In the genomic region with DNA sequence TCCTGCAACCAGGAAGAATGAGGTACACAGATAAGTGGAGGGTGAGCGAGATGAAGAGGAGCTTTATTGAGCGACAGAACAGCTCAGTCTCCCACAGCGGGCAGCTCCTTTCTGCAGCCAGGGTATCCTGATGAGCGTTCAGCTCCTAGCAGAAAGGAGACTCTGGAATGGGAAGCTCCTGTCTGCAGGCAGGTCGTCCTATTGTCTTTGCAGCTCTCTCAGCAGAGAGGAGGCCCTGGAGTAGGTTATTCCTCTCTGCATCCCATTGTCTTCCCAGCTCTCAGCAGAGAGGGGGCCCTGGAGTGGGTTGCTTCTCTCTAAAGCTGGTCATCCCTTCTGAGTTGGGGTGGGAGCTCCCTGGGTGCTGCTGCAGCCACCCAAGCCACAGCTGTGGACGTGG, we compare ENCODE assay signal across 16 cellular contexts. TPM values are rescaled to one million over a fixed set of nuclear protein-coding genes. Genes with fewer than 3 reads are reported as not detected.
DNase-seq lines count a peak whose midpoint lies in the region; ATAC-seq, FAIRE-seq and TF ChIP-seq lines count a peak whose summit lies in the region.
"Had no signal": no experiment of that assay in that cellular context is flagged by ENCODE, and none has a peak within 500 bp of the region (broad histone marks: within the 10 kb centered on the region; RNA-seq: fewer than 3 reads in every experiment).

No MANE protein-coding gene starts in this region.

- intact Hi-C loops in Panc1 (cut with micrococcal nuclease; ENCODE audit: unreplicated experiment) = no loop called here

- H3K9me3 Mint-ChIP-seq in endodermal cell = peaks cover 14% of the 10 kb centered on the region

- H3K4ac ChIP-seq in trophoblast cell (ENCODE audit: low read depth, low read length) = no peak overlapping the region

- H4K91ac ChIP-seq in trophoblast cell (ENCODE audit: low read depth, low read length) = no peak overlapping the region

- H3K36me3 ChIP-seq in H7 (replicated peaks; ENCODE audit: control insufficient read depth, insufficient read depth, low read length) (no peaks in the 10 kb centered on the region), Panc1 (ENCODE audit: control insufficient read depth, insufficient read depth, low read length) (peaks cover 11% of the 10 kb centered on the region), endodermal cell (ENCODE audit: control insufficient read depth, insufficient read depth, low read length) (peaks cover 70% of the 10 kb centered on the region), trophoblast cell (ENCODE audit: control insufficient read depth in 1 of 2, insufficient read depth in 2 of 2, low read length in 2 of 2) (peaks cover 8 to 13% of the 10 kb centered on the region in 2 experiments), SJCRH30 (peaks cover 44% of the 10 kb centered on the region)

- TF ChIP-seq CTCF in Panc1 (IDR thresholded peaks at IDR 0.05) (no peak), endodermal cell (conservative IDR thresholded peaks at IDR 0.05) (no peak)

- POLR2A ChIA-PET in Panc1 (lab: Charles Lee) = no interaction called here

- no peak overlapping the region for H2BK120ac ChIP-seq in trophoblast cell (ENCODE audit: insufficient read depth, low read length, poor library complexity)

- H3K79me2 ChIP-seq in trophoblast cell (ENCODE audit: control insufficient read depth, insufficient read depth, low read length, poor library complexity) = no peaks in the 10 kb centered on the region

- H3K4me3 ChIP-seq in H7 (ENCODE audit: insufficient read depth, low read depth, low read length) (no peak overlapping the region), Panc1 (ENCODE audit: low read depth in 2 of 2, low read length in 2 of 2) (no peak overlapping the region), endodermal cell (ENCODE audit: low read length) (no peak overlapping the region), trophoblast cell (ENCODE audit: low read depth, low read length) (no peak overlapping the region), SJCRH30 (no peak overlapping the region)
- H3K4me3 ChIP-seq: BLaER1, K562 had no signal

- peak overlapping the region; percentile 25 for H4K12ac ChIP-seq in trophoblast cell (ENCODE audit: low read depth, low read length)

- H3K9ac ChIP-seq in endodermal cell (ENCODE audit: extremely low read depth, low read length, poor library complexity, severe bottlenecking) (no peak overlapping the region), trophoblast cell (ENCODE audit: low read length) (no peak overlapping the region)
- H3K9ac ChIP-seq: BLaER1 had no signal

- H3K27me3 Mint-ChIP-seq in endodermal cell (ENCODE audit: insufficient read depth) = no peaks in the 10 kb centered on the region
- H3K27me3 Mint-ChIP-seq: CD8-positive, alpha-beta memory T cell had no signal

- H3K27me3 ChIP-seq in H7 (ENCODE audit: control insufficient read depth, insufficient read depth, low read length) (no peaks in the 10 kb centered on the region), Panc1 (ENCODE audit: control insufficient read depth, insufficient read depth, low read length) (no peaks in the 10 kb centered on the region), endodermal cell (ENCODE audit: control insufficient read depth, insufficient read depth, low read length, poor library complexity, severe bottlenecking) (no peaks in the 10 kb centered on the region), trophoblast cell (ENCODE audit: insufficient read depth, low read length) (no peaks in the 10 kb centered on the region), SJCRH30 (no peaks in the 10 kb centered on the region)
- H3K27me3 ChIP-seq: BLaER1 had no signal

- H3K79me1 ChIP-seq in trophoblast cell (ENCODE audit: low read length) = no peaks in the 10 kb centered on the region

- H2BK12ac ChIP-seq in trophoblast cell (ENCODE audit: low read length) = no peak overlapping the region

- ATAC-seq in Panc1 (0 out of 2 replicates have a peak, but pooled peaks have one; percentile 21), HG03135 (IDR thresholded peaks at IDR 0.05; ENCODE audit: unreplicated experiment) (no peak)
- ATAC-seq: K562 had no signal

- no peak overlapping the region for H3K18ac ChIP-seq in trophoblast cell (ENCODE audit: low read length)

- H3K36me3 Mint-ChIP-seq in endodermal cell (ENCODE audit: low read depth) = peaks cover 58% of the 10 kb centered on the region

- H2AK5ac ChIP-seq in trophoblast cell (ENCODE audit: low read length) = no peak overlapping the region

- H4K8ac ChIP-seq in trophoblast cell (ENCODE audit: low read depth, low read length) = no peak overlapping the region

- H3K14ac ChIP-seq in trophoblast cell (ENCODE audit: low read length) = no peak overlapping the region

- no peaks in the 10 kb centered on the region for H3K4me1 ChIP-seq in Panc1 (ENCODE audit: control insufficient read depth, insufficient read depth, low read length)
- H3K4me1 ChIP-seq in endodermal cell (ENCODE audit: control insufficient read depth, insufficient read depth, low read length) = no peaks in the 10 kb centered on the region
- peaks cover 2% of the 10 kb centered on the region in 2 experiments for H3K4me1 ChIP-seq in trophoblast cell (ENCODE audit: control insufficient read depth in 1 of 2, insufficient read depth in 2 of 2, low read length in 2 of 2)
- no peaks in the 10 kb centered on the region for H3K4me1 ChIP-seq in SJCRH30

- H3K4me3 Mint-ChIP-seq in endodermal cell = no peak overlapping the region
- H3K4me3 Mint-ChIP-seq: CD8-positive, alpha-beta memory T cell had no signal

- H3K9me3 ChIP-seq in Panc1 (ENCODE audit: control insufficient read depth, insufficient read depth, low read depth, low read length) (peaks cover 8% of the 10 kb centered on the region; the same call in 1 of the 2 replicates), endodermal cell (ENCODE audit: control insufficient read depth, low read length) (peaks cover 23% of the 10 kb centered on the region), trophoblast cell (ENCODE audit: insufficient read depth, low read depth, low read length) (no peaks in the 10 kb centered on the region), SJCRH30 (replicated peaks) (peaks cover 8% of the 10 kb centered on the region)

- 87 to 88% methylated on average over 5 to 6 of the region's 6 CpGs for WGBS in endodermal cell (ENCODE audit: insufficient coverage in 1 of 2, insufficient read length in 1 of 2), 2 experiments
- WGBS in trophoblast cell (ENCODE audit: extremely low coverage, insufficient coverage, insufficient read length) = no CpG with 5 or more reads among the region's 6 CpGs

- FAIRE-seq in frontal cortex (lab: Jason Lieb, UNC) = no peak
- FAIRE-seq: A204.1, GM19239, HTR-8/SVneo, K562 had no signal

- no peak overlapping the region for H3K23ac ChIP-seq in trophoblast cell (ENCODE audit: low read length)

- no peak overlapping the region for H2AFZ ChIP-seq in trophoblast cell (ENCODE audit: insufficient read depth, low read length, poor library complexity)

- CTCF ChIA-PET in Panc1 (lab: Charles Lee) = interaction anchor here (0.7 kb wide), 1 partner anchor 100 kb away, joined by 3 read pairs; no protein-coding TSS in a partner anchor

- peaks cover 2% of the 10 kb centered on the region for H3K4me1 Mint-ChIP-seq in endodermal cell

- H3K27ac ChIP-seq in Panc1 (ENCODE audit: low read length) (no peak overlapping the region), endodermal cell (ENCODE audit: low read depth, low read length) (no peak overlapping the region), trophoblast cell (ENCODE audit: low read depth, low read length) (no peak overlapping the region), SJCRH30 (no peak overlapping the region)
- H3K27ac ChIP-seq: BLaER1 had no signal

- in situ Hi-C loops in Panc1 (cut with HindIII; ENCODE audit: low pct_unique_long_range_greater_than_20kb, low sequenced_read_pairs) = no loop called here

- DNase-seq in H7 (peak; percentile 23), Panc1 (ENCODE audit: low read depth, low spot score) (no peak), endodermal cell (no peak), trophoblast cell (no peak), frontal cortex (ENCODE audit: low spot score in 2 of 2) (no peak), SJCRH30 (no peak), COLO829 (ENCODE audit: low spot score) (no peak)
- DNase-seq: CD8-positive, alpha-beta memory T cell; DMS53; GF-D8 had no signal

- no peak overlapping the region for H3K4me2 ChIP-seq in trophoblast cell (ENCODE audit: low read length)
- H3K4me2 ChIP-seq: BLaER1 had no signal

- BruUV-seq in Panc1 (replicated peaks; lab: Mats Ljungman, UMichigan) = no TSS peak

- H2BK5ac ChIP-seq in trophoblast cell (ENCODE audit: low read depth, low read length, poor library complexity) = no peak overlapping the region

- peak overlapping the region; percentile 38 for H3K27ac Mint-ChIP-seq in endodermal cell

RNA-seq across cellular contexts. Expression of gene TAF1B, which starts 41.2 kb away (rescaled TPM):
- 27.9 and 33.2 TPM in 2 replicates for total RNA-seq in H7 (2014; rRNA removed; shearing (Covaris generic))
- 35.2 TPM for total RNA-seq in Panc1 (2021; ENCODE audit: unreplicated experiment)
- 11.1 TPM for polyA plus RNA-seq in Panc1 (2012; ENCODE audit: insufficient read length)
- 10 to 100 TPM; 36.2 to 41.9 TPM for total RNA-seq in endodermal cell
- 33.5 TPM for polyA plus RNA-seq in endodermal cell (2013, experiment 1 of 2)
- 35.1 TPM for polyA plus RNA-seq in endodermal cell (2013, experiment 2 of 2)
- 20.9 and 23.2 TPM in 2 replicates for polyA plus RNA-seq in trophoblast cell (2013)
- total RNA-seq in frontal cortex = 43.2 TPM
- 27.6 and 40.5 TPM in 2 replicates for total RNA-seq in SJCRH30 (2014; rRNA removed; shearing (Covaris generic))
